ENCODE assay signal across 8 cellular contexts in genomic region chr5:179858241-179858585, GRCh38. TPM values are rescaled to one million over a fixed set of nuclear protein-coding genes. Genes with fewer than 3 reads are reported as not detected.
DNase-seq lines count a peak whose midpoint lies in the region; ATAC-seq, FAIRE-seq and TF ChIP-seq lines count a peak whose summit lies in the region.

No MANE protein-coding gene starts in this region.

- H2BK12ac ChIP-seq in H1 (ENCODE audit: low read depth, low read length) = no peak overlapping the region

- no peaks in the 10 kb centered on the region for H3K79me1 ChIP-seq in H1 (ENCODE audit: low read depth, low read length)

- H2BK20ac ChIP-seq in H1 (ENCODE audit: low read length) = no peak overlapping the region

- H3K4me3 ChIP-seq in H1 (ENCODE audit: extremely low read depth in 1 of 4, insufficient read depth in 2 of 4, low read depth in 3 of 4, low read length in 4 of 4) (peak overlapping the region; percentile 76 to 90 (median 78)), mucosa of stomach (ENCODE audit: low read length) (peak overlapping the region; percentile 90), transverse colon (peak overlapping the region; percentile 84 to 93 (median 87))

- H3K27me3 Mint-ChIP-seq in activated CD4-positive, alpha-beta T cell treated with anti-CD3 and anti-CD28 coated beads, Interleukin-2, amount 10 ng/mL, durations not matched to agents 24 days and 14 days = no peaks in the 10 kb centered on the region

- peaks cover 0 to 2% (median 0%) of the 10 kb centered on the region in 4 experiments; a peak in 1 of 7 replicates for H3K27me3 ChIP-seq in H1 (replicated peaks in 1 of 4; ENCODE audit: control insufficient read depth in 3 of 4, extremely low read depth in 1 of 4, insufficient read depth in 3 of 4, low read length in 3 of 4)
- H3K27me3 ChIP-seq in mucosa of stomach (ENCODE audit: control insufficient read depth, insufficient read depth, low read length) = no peaks in the 10 kb centered on the region
- H3K27me3 ChIP-seq in transverse colon = no peaks in the 10 kb centered on the region

- TF ChIP-seq EP300 in H1 (IDR thresholded peaks at IDR 0.05; ENCODE audit: borderline replicate concordance in 1 of 2, low read depth in 2 of 2, low read length in 2 of 2) (no peak), transverse colon (IDR thresholded peaks at IDR 0.05; ENCODE audit: low read depth) (no peak)

- H2BK15ac ChIP-seq in H1 (ENCODE audit: low read length) = no peak overlapping the region

- no peak overlapping the region for H3K23ac ChIP-seq in H1 (ENCODE audit: insufficient read length)

- H3K79me2 ChIP-seq in H1 (ENCODE audit: control insufficient read depth in 1 of 2, insufficient read depth in 2 of 2, low read length in 2 of 2) = peaks cover 0 to 6% of the 10 kb centered on the region in 2 experiments; a peak in 1 of 4 replicates

- peaks cover 0 to 2% of the 10 kb centered on the region in 2 experiments for H4K20me1 ChIP-seq in H1 (replicated peaks in 1 of 2; ENCODE audit: control insufficient read depth in 1 of 2, insufficient read depth in 2 of 2, low read length in 2 of 2)

- H3K4me1 ChIP-seq in H1 (replicated peaks in 1 of 4; ENCODE audit: control insufficient read depth in 3 of 4, insufficient read depth in 4 of 4, low read length in 3 of 4) = no peaks in the 10 kb centered on the region
- no peaks in the 10 kb centered on the region for H3K4me1 ChIP-seq in mucosa of stomach (ENCODE audit: control insufficient read depth, insufficient read depth, low read length)
- peaks cover 0 to 22% (median 10%) of the 10 kb centered on the region in 4 donors for H3K4me1 ChIP-seq in transverse colon

- ATAC-seq in GM21723 (IDR thresholded peaks at IDR 0.05; ENCODE audit: unreplicated experiment) = peak; percentile 51

- H3K9me3 ChIP-seq in H1 (ENCODE audit: insufficient read depth in 2 of 2, low read depth in 1 of 2, low read length in 1 of 2) = peaks cover 4 to 8% of the 10 kb centered on the region in 2 experiments; a peak in 1 of 4 replicates
- H3K9me3 ChIP-seq in mucosa of stomach (ENCODE audit: control insufficient read depth, low read length) = no peaks in the 10 kb centered on the region
- H3K9me3 ChIP-seq in transverse colon = no peaks in the 10 kb centered on the region

- H2BK5ac ChIP-seq in H1 (ENCODE audit: low read depth, low read length) = 0 out of 2 replicates have a peak overlapping the region, but pooled peaks have one; percentile 39

- peak overlapping the region; percentile 75 to 91 for H3K4me2 ChIP-seq in H1 (ENCODE audit: insufficient read depth in 1 of 2, low read depth in 2 of 2, low read length in 2 of 2)

- no peak for TF ChIP-seq POLR2A in H1 (IDR thresholded peaks at IDR 0.05; ENCODE audit: control extremely low read depth in 1 of 2, low read depth in 2 of 2, low read length in 2 of 2)
- no peak for TF ChIP-seq POLR2A in transverse colon (IDR thresholded peaks at IDR 0.05)

- H3K4ac ChIP-seq in H1 (replicated peaks; ENCODE audit: insufficient read length, low read depth, low read length) = no peak overlapping the region

- peak overlapping the region; percentile 94 for H3K27ac Mint-ChIP-seq in activated CD4-positive, alpha-beta T cell treated with anti-CD3 and anti-CD28 coated beads, Interleukin-2, amount 10 ng/mL, durations not matched to agents 24 days and 14 days

- no peak for TF ChIP-seq RAD21 in H1 (IDR thresholded peaks at IDR 0.05 in 1 of 2, conservative IDR thresholded peaks at IDR 0.05 in 1 of 2; ENCODE audit: low read depth in 2 of 2, low read length in 2 of 2)

- peak overlapping the region; percentile 94 for H2AFZ ChIP-seq in H1 (ENCODE audit: low read length)

- no peak overlapping the region for H3K56ac ChIP-seq in H1 (replicated peaks; ENCODE audit: insufficient read length, low read depth, low read length)

- H4K8ac ChIP-seq in H1 (ENCODE audit: extremely low read depth, insufficient read depth, low read length) = no peak overlapping the region

- DNase-seq in DMS153 treated with DMSO at 0.1 percent for 48 hours (lab: John Stamatoyannopoulos, UW; ENCODE audit: unreplicated experiment) = peak; percentile 6
- DNase-seq in DMS153 (lab: John Stamatoyannopoulos, UW) = no peak
- peak; percentile 38 for DNase-seq in KG1 (lab: John Stamatoyannopoulos, UW)
- peak; percentile 87 for DNase-seq in activated CD4-positive, alpha-beta T cell treated with anti-CD3 and anti-CD28 coated beads, Interleukin-2, amount 10 ng/mL, durations not matched to agents 24 days and 14 days
- peak in 1 of 2 experiments; percentile 59 for DNase-seq in H1 (ENCODE audit: low read depth in 1 of 2, low spot score in 2 of 2)
- peak; percentile 55 for DNase-seq in transverse colon

- H3K14ac ChIP-seq in H1 (ENCODE audit: insufficient read length) = no peak overlapping the region

- H3K23me2 ChIP-seq in H1 (ENCODE audit: low read depth, low read length) = peaks cover 13% of the 10 kb centered on the region

- peaks cover 11% of the 10 kb centered on the region for H3K4me1 Mint-ChIP-seq in activated CD4-positive, alpha-beta T cell treated with anti-CD3 and anti-CD28 coated beads, Interleukin-2, amount 10 ng/mL, durations not matched to agents 24 days and 14 days

- H4K91ac ChIP-seq in H1 (replicated peaks; ENCODE audit: insufficient read length, low read length) = no peak overlapping the region

- H2AK5ac ChIP-seq in H1 (ENCODE audit: low read depth, low read length) = no peak overlapping the region

- H4K5ac ChIP-seq in H1 (ENCODE audit: insufficient read length, low read depth, low read length) = no peak overlapping the region

- CTCF ChIA-PET in H1 (lab: Charles Lee; ENCODE audit: partially characterized antibody) = interaction anchor here (0.6 to 3.9 kb wide), 2 partner anchors 11 to 49 kb away, joined by 3 to 18 read pairs; no protein-coding TSS in a partner anchor

- H3K27ac ChIP-seq in H1 (ENCODE audit: low read depth, low read length) (no peak overlapping the region), transverse colon (peak overlapping the region; percentile 87 to 95 (median 93))

- no peak overlapping the region for H2BK120ac ChIP-seq in H1 (replicated peaks; ENCODE audit: low read depth, low read length)

- no peak for FAIRE-seq in H1 (lab: Jason Lieb, UNC)

- in situ Hi-C loops in transverse colon (cut with MboI; ENCODE audit: low pct_ligation_motif_present in 1 of 4, low pct_unique_long_range_greater_than_20kb in 1 of 4, low sequenced_read_pairs in 3 of 4) = no loop called here

- peaks cover 9% of the 10 kb centered on the region for H3K36me3 Mint-ChIP-seq in activated CD4-positive, alpha-beta T cell treated with anti-CD3 and anti-CD28 coated beads, Interleukin-2, amount 10 ng/mL, durations not matched to agents 24 days and 14 days (ENCODE audit: low read depth)

- peaks cover 0 to 14% (median 7%) of the 10 kb centered on the region in 4 experiments; a peak in 6 of 8 replicates for H3K36me3 ChIP-seq in H1 (ENCODE audit: control insufficient read depth in 2 of 4, insufficient read depth in 4 of 4, low read length in 3 of 4)
- no peaks in the 10 kb centered on the region for H3K36me3 ChIP-seq in mucosa of stomach (ENCODE audit: control insufficient read depth, insufficient read depth, low read length)
- peaks cover 0 to 8% (median 2%) of the 10 kb centered on the region in 4 donors for H3K36me3 ChIP-seq in transverse colon

- 2% methylated on average over 32 of the region's 32 CpGs; no CpG with 5 or more reads in 1 of the 2 experiments for WGBS in H1 (ENCODE audit: extremely low coverage in 1 of 2, insufficient coverage in 1 of 2, insufficient read length in 1 of 2, insufficient replicate concordance in 2 of 2, low coverage in 1 of 2, low lambda C conversion rate in 2 of 2, missing lambda C conversion rate in 1 of 2), 2 experiments
- 0% methylated on average over 31 of the region's 32 CpGs; no CpG with 5 or more reads in 1 of the 2 donors for WGBS in transverse colon (ENCODE audit: low coverage in 1 of 2), 2 donors

- H3K18ac ChIP-seq in H1 (ENCODE audit: extremely low read depth, low read length) = no peak overlapping the region

- peak overlapping the region in 3 of 4 experiments; percentile 44 to 71 (median 51); a peak in 4 of 7 replicates for H3K9ac ChIP-seq in H1 (replicated peaks in 1 of 4; ENCODE audit: extremely low read depth in 1 of 4, low read depth in 3 of 4, low read length in 3 of 4)
- H3K9ac ChIP-seq in mucosa of stomach (ENCODE audit: low read length) = peak overlapping the region; percentile 54

- peak overlapping the region; percentile 98 for H3K4me3 Mint-ChIP-seq in activated CD4-positive, alpha-beta T cell treated with anti-CD3 and anti-CD28 coated beads, Interleukin-2, amount 10 ng/mL, durations not matched to agents 24 days and 14 days

- intact Hi-C loops in activated CD4-positive, alpha-beta T cell treated with anti-CD3 and anti-CD28 coated beads, Interleukin-2, amount 10 ng/mL, durations not matched to agents 24 days and 14 days (cut with micrococcal nuclease) = loop anchor here (1.0 to 5.0 kb wide), 8 partner anchors 22 to 235 kb away; partner anchors contain the start of genes CANX, HNRNPH1, RNF130 and TBC1D9B
- intact Hi-C loops in transverse colon (cut with DNase I; ENCODE audit: low total_unique reads) = no loop called here

- TF ChIP-seq CTCF in H1 (IDR thresholded peaks at IDR 0.05; ENCODE audit: control extremely low read depth in 1 of 3, insufficient read depth in 1 of 3, low read depth in 1 of 3, low read length in 3 of 3) = no peak
- TF ChIP-seq CTCF in transverse colon (IDR thresholded peaks at IDR 0.05) = no peak

- POLR2A ChIA-PET in H1 (lab: Charles Lee; ENCODE audit: partially characterized antibody) = interaction anchor here (0.7 to 1.3 kb wide), 8 partner anchors 11 to 39 kb away, joined by 3 to 6 read pairs (median 4); partner anchors contain the start of gene SQSTM1

- no peaks in the 10 kb centered on the region for H3K9me3 Mint-ChIP-seq in activated CD4-positive, alpha-beta T cell treated with anti-CD3 and anti-CD28 coated beads, Interleukin-2, amount 10 ng/mL, durations not matched to agents 24 days and 14 days

RNA-seq across cellular contexts. Expression of gene MRNIP, which starts 0.4 kb away (rescaled TPM):
- 27.6 and 27.8 TPM in 2 replicates for total RNA-seq in activated CD4-positive, alpha-beta T cell treated with anti-CD3 and anti-CD28 coated beads, Interleukin-2, amount 10 ng/mL, durations not matched to agents 24 days and 14 days
- total RNA-seq in H1 (2021; fragmentation: NEBNext Ultra II Directional; extraction: Animal tissue kit (Norgen Biotek cat#: 25700)) = 22.2 and 29.6 TPM in 2 replicates
- 29.6 and 42.5 TPM in 2 replicates for polyA plus RNA-seq in H1 (2011; rRNA removed)
- 41.4 TPM for polyA plus RNA-seq in H1 (2011; cell fraction: cytosol; rRNA removed)
- 213 TPM for polyA plus RNA-seq in H1 (2011; cell fraction: nucleus; rRNA removed)
- polyA plus RNA-seq in H1 (2012, experiment 1 of 2) = 28.3 to 30.2 TPM (median 29.2 TPM) in 4 replicates
- polyA plus RNA-seq in H1 (2012, experiment 2 of 2) = 10.6 TPM
- polyA plus RNA-seq in H1 (2013, experiment 1 of 2) = 27.2 TPM
- 24.3 TPM for polyA plus RNA-seq in H1 (2013, experiment 2 of 2)
- polyA minus RNA-seq in H1 (2011; rRNA and poly(A)+ RNA removed) = 21.4 and 22.4 TPM in 2 replicates
- 10.3 TPM for polyA minus RNA-seq in H1 (2011; cell fraction: cytosol; rRNA and poly(A)+ RNA removed)
- 30.9 TPM for polyA minus RNA-seq in H1 (2011; cell fraction: nucleus; rRNA and poly(A)+ RNA removed)
- total RNA-seq in transverse colon = 100 to 1,000 TPM in 1 of 4 donors, 10 to 100 TPM in 3; 24.7 to 124 (median 42.9) TPM

RNA-seq across cellular contexts. Expression of gene SQSTM1, which starts 37.5 kb away (rescaled TPM):
- 177 and 183 TPM in 2 replicates for total RNA-seq in activated CD4-positive, alpha-beta T cell treated with anti-CD3 and anti-CD28 coated beads, Interleukin-2, amount 10 ng/mL, durations not matched to agents 24 days and 14 days
- 98.6 and 110 TPM in 2 replicates for total RNA-seq in H1 (2021; fragmentation: NEBNext Ultra II Directional; extraction: Animal tissue kit (Norgen Biotek cat#: 25700))
- polyA plus RNA-seq in H1 (2011; rRNA removed) = 70.6 and 78.6 TPM in 2 replicates
- 63.7 TPM for polyA plus RNA-seq in H1 (2011; cell fraction: cytosol; rRNA removed)
- 97.6 TPM for polyA plus RNA-seq in H1 (2011; cell fraction: nucleus; rRNA removed)
- polyA plus RNA-seq in H1 (2012, experiment 1 of 2) = 73.2 to 115 TPM (median 98.8 TPM) in 4 replicates
- 98.7 TPM for polyA plus RNA-seq in H1 (2012, experiment 2 of 2)
- polyA plus RNA-seq in H1 (2013, experiment 1 of 2) = 54.2 TPM
- polyA plus RNA-seq in H1 (2013, experiment 2 of 2) = 53.0 TPM
- 39.1 and 39.8 TPM in 2 replicates for polyA minus RNA-seq in H1 (2011; rRNA and poly(A)+ RNA removed)
- 125 TPM for polyA minus RNA-seq in H1 (2011; cell fraction: cytosol; rRNA and poly(A)+ RNA removed)
- polyA minus RNA-seq in H1 (2011; cell fraction: nucleus; rRNA and poly(A)+ RNA removed) = 167 TPM
- 100 to 1,000 TPM; 250 to 620 (median 432) TPM for total RNA-seq in transverse colon

RNA-seq across cellular contexts. Expression of gene TBC1D9B, which starts 49.5 kb away (rescaled TPM):
- total RNA-seq in activated CD4-positive, alpha-beta T cell treated with anti-CD3 and anti-CD28 coated beads, Interleukin-2, amount 10 ng/mL, durations not matched to agents 24 days and 14 days = 129 and 138 TPM in 2 replicates
- 49.9 and 57.1 TPM in 2 replicates for total RNA-seq in H1 (2021; fragmentation: NEBNext Ultra II Directional; extraction: Animal tissue kit (Norgen Biotek cat#: 25700))
- 33.6 and 46.3 TPM in 2 replicates for polyA plus RNA-seq in H1 (2011; rRNA removed)
- 43.4 TPM for polyA plus RNA-seq in H1 (2011; cell fraction: cytosol; rRNA removed)
- 231 TPM for polyA plus RNA-seq in H1 (2011; cell fraction: nucleus; rRNA removed)
- 38.8 to 53.8 TPM (median 48.2 TPM) in 4 replicates for polyA plus RNA-seq in H1 (2012, experiment 1 of 2)
- 35.0 TPM for polyA plus RNA-seq in H1 (2012, experiment 2 of 2)
- polyA plus RNA-seq in H1 (2013, experiment 1 of 2) = 32.9 TPM
- 34.5 TPM for polyA plus RNA-seq in H1 (2013, experiment 2 of 2)
- 43.7 and 44.0 TPM in 2 replicates for polyA minus RNA-seq in H1 (2011; rRNA and poly(A)+ RNA removed)
- 30.5 TPM for polyA minus RNA-seq in H1 (2011; cell fraction: cytosol; rRNA and poly(A)+ RNA removed)
- 60.0 TPM for polyA minus RNA-seq in H1 (2011; cell fraction: nucleus; rRNA and poly(A)+ RNA removed)
- total RNA-seq in transverse colon = 100 to 1,000 TPM in 2 of 4 donors, 10 to 100 TPM in 2; 90.5 to 178 (median 127) TPM

RNA-seq across cellular contexts. Expression of gene MGAT4B, which starts 51.5 kb away (rescaled TPM):
- total RNA-seq in activated CD4-positive, alpha-beta T cell treated with anti-CD3 and anti-CD28 coated beads, Interleukin-2, amount 10 ng/mL, durations not matched to agents 24 days and 14 days = 126 and 134 TPM in 2 replicates
- total RNA-seq in H1 (2021; fragmentation: NEBNext Ultra II Directional; extraction: Animal tissue kit (Norgen Biotek cat#: 25700)) = 112 and 116 TPM in 2 replicates
- polyA plus RNA-seq in H1 (2011; rRNA removed) = 128 and 182 TPM in 2 replicates
- polyA plus RNA-seq in H1 (2011; cell fraction: cytosol; rRNA removed) = 107 TPM
- polyA plus RNA-seq in H1 (2011; cell fraction: nucleus; rRNA removed) = 485 TPM
- polyA plus RNA-seq in H1 (2012, experiment 1 of 2) = 120 to 133 TPM (median 129 TPM) in 4 replicates
- polyA plus RNA-seq in H1 (2012, experiment 2 of 2) = 128 TPM
- 81.5 TPM for polyA plus RNA-seq in H1 (2013, experiment 1 of 2)
- polyA plus RNA-seq in H1 (2013, experiment 2 of 2) = 77.1 TPM
- 93.9 and 120 TPM in 2 replicates for polyA minus RNA-seq in H1 (2011; rRNA and poly(A)+ RNA removed)
- polyA minus RNA-seq in H1 (2011; cell fraction: cytosol; rRNA and poly(A)+ RNA removed) = 99.0 TPM
- polyA minus RNA-seq in H1 (2011; cell fraction: nucleus; rRNA and poly(A)+ RNA removed) = 145 TPM
- 1,000 to 10,000 TPM in 1 of 4 donors, 100 to 1,000 TPM in 3; 495 to 1,114 (median 787) TPM for total RNA-seq in transverse colon
